Comparison of ENCODE assay signal across 8 cellular contexts in the genomic region with DNA sequence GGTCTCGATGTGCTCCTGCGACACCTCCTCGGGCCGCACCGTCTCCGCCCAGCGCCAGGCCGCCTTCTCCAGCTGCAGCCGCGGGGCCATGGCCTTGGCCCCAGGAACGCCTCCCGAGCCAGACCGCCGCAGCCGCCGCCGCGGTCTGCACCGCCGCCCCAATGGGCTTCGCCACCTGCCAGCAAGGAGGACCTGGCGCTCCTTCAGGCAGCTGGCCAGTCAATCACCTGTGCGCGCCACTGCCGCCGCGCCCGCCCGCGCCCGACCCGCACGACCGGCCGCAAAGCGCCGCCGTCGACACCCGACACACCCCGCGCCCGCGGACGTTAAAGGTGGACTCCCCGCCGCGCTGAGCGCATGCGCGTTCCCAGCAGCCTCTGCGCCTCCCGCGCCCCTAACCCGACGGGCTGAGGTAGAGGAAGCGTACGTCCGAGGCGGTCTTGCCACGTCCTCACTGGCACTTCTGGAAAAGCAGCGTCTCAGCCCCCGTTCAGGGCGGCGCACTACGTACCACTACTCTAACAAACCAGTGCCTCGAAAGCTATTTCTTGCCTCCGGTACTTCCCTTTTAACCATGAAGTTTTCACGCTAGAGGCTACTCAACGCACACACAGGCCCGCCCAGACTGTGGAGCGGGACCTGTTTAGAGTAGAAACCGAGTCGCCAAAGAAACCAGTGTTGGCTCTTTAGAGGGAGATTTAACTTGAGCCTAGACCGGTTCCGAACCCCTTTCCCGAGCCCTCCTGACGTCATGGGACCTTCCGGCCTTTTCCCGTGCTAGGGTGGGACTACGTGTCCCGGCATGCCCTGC. TPM values are rescaled to one million over a fixed set of nuclear protein-coding genes. Genes with fewer than 3 reads are reported as not detected.
DNase-seq lines count a peak whose midpoint lies in the region; ATAC-seq and TF ChIP-seq lines count a peak whose summit lies in the region.

Gene USP48, minus strand, starts transcription at position 282 of the 811 bp plus-strand sequence. Its CDS starts 192 bp downstream, at position 90.

- BruUV-seq in mammary epithelial cell (replicated peaks; lab: Mats Ljungman, UMichigan): TSS peak; percentile 96

- 2% methylated on average over 21 of the region's 82 CpGs for WGBS in mammary epithelial cell (ENCODE audit: low coverage, missing lambda C conversion rate)

- ATAC-seq in HG03175 (IDR thresholded peaks at IDR 0.05; ENCODE audit: unreplicated experiment): peak; percentile 65

- H3K4me1 ChIP-seq in mammary epithelial cell (ENCODE audit: insufficient read depth, low read length) (no peaks in the 10 kb centered on the region), iPS-20b (ENCODE audit: insufficient read depth, low read length) (peaks cover 2% of the 10 kb centered on the region)

- H3K27me3 ChIP-seq in mammary epithelial cell (ENCODE audit: insufficient read depth, low read length) (no peaks in the 10 kb centered on the region), iPS-20b (ENCODE audit: insufficient read depth, low read length) (no peaks in the 10 kb centered on the region)

- peak within 1 kb of the TSS; percentile 87 for H2AFZ ChIP-seq in mammary epithelial cell (ENCODE audit: low read depth, low read length)

- H3K9me3 ChIP-seq in mammary epithelial cell (replicated peaks; ENCODE audit: insufficient read depth, low read length) (peaks cover 4% of the 10 kb centered on the region), iPS-20b (ENCODE audit: insufficient read depth, low read depth, low read length) (no peaks in the 10 kb centered on the region)

- in situ Hi-C loops in ACHN (cut with HindIII; ENCODE audit: low pct_ligation_motif_present, low pct_unique_long_range_greater_than_20kb, low sequenced_read_pairs): no loop called here
- in situ Hi-C loops in GM18951 (cut with MboI; ENCODE audit: low sequenced_read_pairs, unreplicated experiment): no loop called here
- in situ Hi-C loops in mammary epithelial cell (cut with MboI; ENCODE audit: low sequenced_read_pairs in 2 of 2): no loop called here

- peaks cover 46% of the 10 kb centered on the region for H3K79me2 ChIP-seq in mammary epithelial cell (ENCODE audit: insufficient read depth, low read length)

- peak within 1 kb of the TSS; percentile 87 for H3K4me2 ChIP-seq in mammary epithelial cell (ENCODE audit: insufficient read depth, low read depth, low read length)

- TF ChIP-seq CTCF in WI38 (IDR thresholded peaks at IDR 0.05; ENCODE audit: low read depth, low read length) (no peak), mammary epithelial cell (conservative IDR thresholded peaks at IDR 0.05 in 1 of 2, IDR thresholded peaks at IDR 0.05 in 1 of 2; ENCODE audit: extremely low read depth in 1 of 2, insufficient read depth in 1 of 2, low read depth in 1 of 2, low read length in 2 of 2) (no peak)

- H3K9ac ChIP-seq in mammary epithelial cell (ENCODE audit: insufficient read depth, low read length) (peak within 1 kb of the TSS; percentile 98), iPS-20b (ENCODE audit: low read depth, low read length) (peak within 1 kb of the TSS; percentile 100)

- H3K4me3 ChIP-seq in WI38 (ENCODE audit: low read depth, low read length) (peak within 1 kb of the TSS; percentile 86), mammary epithelial cell (replicated peaks in 1 of 3; ENCODE audit: insufficient read depth in 1 of 3, low read depth in 2 of 3, low read length in 3 of 3) (peak within 1 kb of the TSS; percentile 84 to 94 (median 85)), iPS-20b (ENCODE audit: low read length) (peak within 1 kb of the TSS; percentile 99), skin epidermis (peak within 1 kb of the TSS; percentile 56 to 100 (median 90))

- DNase-seq in ACHN (peak; percentile 94), NCI-H2227 treated with DMSO at 0.1 percent for 48 hours (lab: John Stamatoyannopoulos, UW) (peak; percentile 95), mammary epithelial cell (peak; percentile 95)

- H3K27ac ChIP-seq in mammary epithelial cell (ENCODE audit: insufficient read depth, low read depth, low read length) (peak within 1 kb of the TSS; percentile 98), iPS-20b (ENCODE audit: low read length) (peak within 1 kb of the TSS; percentile 100), skin epidermis (peak within 1 kb of the TSS; percentile 88 to 100 (median 99))

- TF ChIP-seq POLR2A in GM18951 (IDR thresholded peaks at IDR 0.05; ENCODE audit: extremely low read depth, insufficient read depth, insufficient read length): peak; percentile 98

- H4K20me1 ChIP-seq in mammary epithelial cell (ENCODE audit: insufficient read depth, low read length): no peaks in the 10 kb centered on the region

- CTCF ChIA-PET in mammary epithelial cell (lab: Charles Lee; ENCODE audit: low non-redundant PET): no interaction called here

- H3K36me3 ChIP-seq in mammary epithelial cell (ENCODE audit: insufficient read depth, low read length) (no peaks in the 10 kb centered on the region), iPS-20b (ENCODE audit: insufficient read depth, low read depth, low read length) (no peaks in the 10 kb centered on the region)

- dilution Hi-C loops in mammary epithelial cell (cut with HindIII; ENCODE audit: low sequenced_read_pairs): loop anchor here (5.0 to 10.0 kb wide), 3 partner anchors 104 to 184 kb away; no protein-coding TSS in a partner anchor

- intact Hi-C loops in mammary epithelial cell (cut with micrococcal nuclease): loop anchor here (1.0 to 10.0 kb wide), 8 partner anchors 16 to 672 kb away; partner anchors contain the start of gene ZBTB40

RNA-seq across cellular contexts. Expression of gene USP48, which starts in this region (rescaled TPM):
- 10 to 100 TPM; 33.3 to 53.5 TPM for total RNA-seq in mammary epithelial cell
- 14.0 TPM for polyA plus RNA-seq in mammary epithelial cell
- polyA minus RNA-seq in mammary epithelial cell: 25.0 TPM

Comparison
In these comparisons a context has a peak if more than half of its experiments do, and no peak if none do; other contexts are left out.
1. Peak in every context shown above with its lines: DNase-seq, ATAC-seq, H3K4me3 ChIP-seq and H3K27ac ChIP-seq.